In genomic region chr12:28497889-28498411, GRCh38 we compare ENCODE assay signal across 8 cellular contexts.
A peak's percentile ranks its signal among the peaks of the same experiment; 100 is the strongest.
DNase-seq lines count a peak whose midpoint lies in the region; ATAC-seq and TF ChIP-seq lines count a peak whose summit lies in the region.

No MANE protein-coding gene starts in this region.

- peak; percentile 4 for DNase-seq in activated CD4-positive, alpha-beta T cell treated with anti-CD3 and anti-CD28 coated beads for 36 hours
- DNase-seq in activated CD4-positive, alpha-beta T cell treated with anti-CD3 and anti-CD28 coated beads for 4 hours: no peak
- no peak for DNase-seq in NCI-H146 (lab: John Stamatoyannopoulos, UW)
- DNase-seq in NCI-H187 treated with DMSO at 0.1 percent for 48 hours (lab: John Stamatoyannopoulos, UW): no peak
- DNase-seq in NCI-H128 (lab: John Stamatoyannopoulos, UW; ENCODE audit: unreplicated experiment): no peak

- no peaks in the 10 kb centered on the region for H3K27me3 Mint-ChIP-seq in activated CD4-positive, alpha-beta T cell treated with anti-CD3 and anti-CD28 coated beads for 36 hours

- H3K27ac Mint-ChIP-seq in activated CD4-positive, alpha-beta T cell treated with anti-CD3 and anti-CD28 coated beads for 36 hours: no peak overlapping the region

- peaks cover 9% of the 10 kb centered on the region for H3K4me1 ChIP-seq in skeletal muscle satellite cell (ENCODE audit: control insufficient read depth, insufficient read depth, low read length)

- no peaks in the 10 kb centered on the region for H3K27me3 ChIP-seq in skeletal muscle satellite cell (ENCODE audit: control insufficient read depth, insufficient read depth, low read length)

- peak; percentile 96 for ATAC-seq in activated CD4-positive, alpha-beta T cell treated with anti-CD3 and anti-CD28 coated beads for 36 hours
- peak; percentile 75 for ATAC-seq in HG02943 (IDR thresholded peaks at IDR 0.05; ENCODE audit: low read depth, unreplicated experiment)
- ATAC-seq in SK-N-SH treated with all-trans-retinoic acid at 6 μM for 48 hours: peak; percentile 61; the same call in 2 of the 3 replicates

- peaks cover 2% of the 10 kb centered on the region for H3K9me3 Mint-ChIP-seq in activated CD4-positive, alpha-beta T cell treated with anti-CD3 and anti-CD28 coated beads for 36 hours (ENCODE audit: low read depth)

- no peak overlapping the region for H3K4me3 ChIP-seq in skeletal muscle satellite cell (ENCODE audit: low read length)

- CTCF ChIA-PET in activated CD4-positive, alpha-beta T cell treated with anti-CD3 and anti-CD28 coated beads for 36 hours (lab: Charles Lee): no interaction called here

- POLR2A ChIA-PET in activated CD4-positive, alpha-beta T cell treated with anti-CD3 and anti-CD28 coated beads for 36 hours (lab: Charles Lee): no interaction called here

- intact Hi-C loops in activated CD4-positive, alpha-beta T cell treated with anti-CD3 and anti-CD28 coated beads for 36 hours (cut with DNase I, micrococcal nuclease): loop anchor here (1.0 to 5.0 kb wide), 7 partner anchors 38 to 676 kb away; partner anchors contain the start of gene CCDC91 (in 1 of the 2)

- no peaks in the 10 kb centered on the region for H3K9me3 ChIP-seq in skeletal muscle satellite cell (replicated peaks; ENCODE audit: low read length)

- no peaks in the 10 kb centered on the region for H3K36me3 ChIP-seq in skeletal muscle satellite cell (ENCODE audit: insufficient read depth, low read length)

- H3K9ac ChIP-seq in skeletal muscle satellite cell (ENCODE audit: low read depth, low read length): no peak overlapping the region

- H3K36me3 Mint-ChIP-seq in activated CD4-positive, alpha-beta T cell treated with anti-CD3 and anti-CD28 coated beads for 36 hours (ENCODE audit: low read depth): peaks cover 26% of the 10 kb centered on the region

- peaks cover 16% of the 10 kb centered on the region for H3K4me1 Mint-ChIP-seq in activated CD4-positive, alpha-beta T cell treated with anti-CD3 and anti-CD28 coated beads for 36 hours

- H3K4me2 ChIP-seq in skeletal muscle satellite cell (ENCODE audit: low read length): peak overlapping the region; percentile 55

- no peak overlapping the region for H3K4me3 Mint-ChIP-seq in activated CD4-positive, alpha-beta T cell treated with anti-CD3 and anti-CD28 coated beads for 36 hours

TF ChIP-seq in SK-N-SH treated with all-trans-retinoic acid at 6 μM for 48 hours, 23 proteins besides CTCF, POLR2A, EP300 and RAD21:
- TF ChIP-seq GLIS3 (CRISPR knock-in tag; IDR thresholded peaks at IDR 0.05) (no peak), SNAI2 (CRISPR knock-in tag; IDR thresholded peaks at IDR 0.05) (no peak), TCF4 (CRISPR knock-in tag; IDR thresholded peaks at IDR 0.05; ENCODE audit: borderline replicate concordance) (no peak), ZFP30 (CRISPR knock-in tag; IDR thresholded peaks at IDR 0.05) (no peak), ESRRG (CRISPR knock-in tag; IDR thresholded peaks at IDR 0.05) (no peak), OSR1 (CRISPR knock-in tag; IDR thresholded peaks at IDR 0.05) (no peak), CSRNP3 (CRISPR knock-in tag; IDR thresholded peaks at IDR 0.05) (no peak), PATZ1 (CRISPR knock-in tag; IDR thresholded peaks at IDR 0.05; ENCODE audit: borderline replicate concordance) (no peak), ARNTL (CRISPR knock-in tag; IDR thresholded peaks at IDR 0.05; ENCODE audit: borderline replicate concordance, low read depth) (no peak), CSDC2 (CRISPR knock-in tag; IDR thresholded peaks at IDR 0.05) (no peak), ISL1 (CRISPR knock-in tag; IDR thresholded peaks at IDR 0.05) (no peak), ZFP3 (CRISPR knock-in tag; IDR thresholded peaks at IDR 0.05) (no peak), PPARA (CRISPR knock-in tag; IDR thresholded peaks at IDR 0.05; ENCODE audit: borderline replicate concordance) (no peak), RARB (CRISPR knock-in tag; IDR thresholded peaks at IDR 0.05) (no peak), ZNF8 (CRISPR knock-in tag; IDR thresholded peaks at IDR 0.05) (no peak), CREB5 (CRISPR knock-in tag; IDR thresholded peaks at IDR 0.05; ENCODE audit: low read depth) (no peak), POU6F1 (CRISPR knock-in tag; IDR thresholded peaks at IDR 0.05; ENCODE audit: borderline replicate concordance, low read depth) (no peak), TOX (CRISPR knock-in tag; IDR thresholded peaks at IDR 0.05; ENCODE audit: borderline replicate concordance) (no peak), TSHZ2 (CRISPR knock-in tag; IDR thresholded peaks at IDR 0.05) (no peak)
